21 cellular contexts compared by ENCODE assay signal in the genomic region with DNA sequence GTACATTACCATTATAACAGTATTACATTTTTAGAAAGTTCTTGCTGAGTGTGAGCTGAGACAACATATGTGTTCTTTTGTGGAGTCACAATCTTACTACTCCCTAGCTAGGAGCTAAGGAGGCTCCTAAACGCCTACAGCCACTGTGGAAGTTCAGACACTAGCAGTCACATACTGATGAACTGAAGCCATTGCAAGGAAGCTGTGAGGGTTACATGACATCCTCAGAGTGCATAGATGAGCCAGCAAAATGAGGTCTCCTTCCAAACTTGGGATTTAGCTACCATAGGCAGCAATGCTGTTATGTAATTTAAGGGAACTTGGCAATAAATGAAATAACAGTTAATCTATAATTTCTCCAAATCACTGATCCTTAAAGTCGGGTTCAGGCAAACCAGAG.
"Had no signal": no experiment of that assay in that cellular context is flagged by ENCODE, and none has a peak within 500 bp of the region (broad histone marks: within the 10 kb centered on the region; RNA-seq: fewer than 3 reads in every experiment).

No MANE protein-coding gene starts in this region.

- ATAC-seq: activated CD4-positive, alpha-beta T cell treated with anti-CD3 and anti-CD28 coated beads for 36 hours; activated CD8-positive, alpha-beta memory T cell treated with anti-CD3 and anti-CD28 coated beads, Interleukin-2, amount 10 ng/mL, durations not matched to agents 7 days and 5 days; activated CD8-positive, alpha-beta T cell treated with anti-CD3 and anti-CD28 coated beads, Interleukin-2, amount 10 ng/mL, durations not matched to agents 7 days and 5 days; activated naive CD8-positive, alpha-beta T cell treated with anti-CD3 and anti-CD28 coated beads, Interleukin-2, amount 50 U/mL, for 24 hours; left lung; natural killer cell treated with Interleukin-12 subunit alpha and Interleukin-12 subunit beta and Interleukin-15 and Interleukin-18, amount 100 ng/mL, for 72 hours; sciatic nerve; stimulated activated effector memory CD8-positive, alpha-beta T cell treated with anti-CD3 and anti-CD28 coated beads, Interleukin-12 subunit alpha, Interleukin-12 subunit beta, amount 100 ng/mL, for 72 hours; stimulated activated naive CD8-positive, alpha-beta T cell treated with anti-CD3 and anti-CD28 coated beads, Interleukin-15, amount 100 ng/mL, for 72 hours had no signal

- H3K36me3 ChIP-seq: breast epithelium, esophagus muscularis mucosa, left lung, upper lobe of left lung, vagina had no signal

- H3K27ac ChIP-seq: breast epithelium, esophagus muscularis mucosa, left lung, skin epidermis, upper lobe of left lung, vagina had no signal

- DNase-seq: activated CD4-positive, alpha-beta T cell treated with anti-CD3 and anti-CD28 coated beads for 36 hours; activated CD4-positive, CD25-positive, alpha-beta regulatory T cell; activated CD8-positive, alpha-beta memory T cell treated with anti-CD3 and anti-CD28 coated beads, Interleukin-2, amount 10 ng/mL, durations not matched to agents 7 days and 5 days; activated CD8-positive, alpha-beta T cell treated with anti-CD3 and anti-CD28 coated beads, Interleukin-2, amount 10 ng/mL, durations not matched to agents 7 days and 5 days; activated naive CD8-positive, alpha-beta T cell treated with anti-CD3 and anti-CD28 coated beads, Interleukin-2, amount 50 U/mL, for 24 hours; activated T-cell treated with anti-CD3 and anti-CD28 coated beads, Interleukin-2, amount 50 U/mL, for 48 hours; amygdala; left lung; mesendoderm; stimulated activated CD4-positive, alpha-beta T cell treated with anti-CD3 and anti-CD28 coated beads, Interleukin-4, amount 100 ng/mL, for 24 hours; stimulated activated naive CD8-positive, alpha-beta T cell treated with anti-CD3 and anti-CD28 coated beads, Interleukin-15, amount 100 ng/mL, for 72 hours; substantia nigra; upper lobe of left lung had no signal

- H3K4me1 ChIP-seq: breast epithelium, esophagus muscularis mucosa, left lung, upper lobe of left lung, vagina had no signal

- H3K4me3 ChIP-seq: breast epithelium, esophagus muscularis mucosa, left lung, lung, skin epidermis, upper lobe of left lung, vagina had no signal

- H3K9me3 ChIP-seq: breast epithelium, esophagus muscularis mucosa, left lung, upper lobe of left lung, vagina had no signal

- H3K27me3 ChIP-seq: breast epithelium, esophagus muscularis mucosa, left lung, upper lobe of left lung, vagina had no signal
